ENCODE assay signal across 35 cellular contexts in the genomic region with DNA sequence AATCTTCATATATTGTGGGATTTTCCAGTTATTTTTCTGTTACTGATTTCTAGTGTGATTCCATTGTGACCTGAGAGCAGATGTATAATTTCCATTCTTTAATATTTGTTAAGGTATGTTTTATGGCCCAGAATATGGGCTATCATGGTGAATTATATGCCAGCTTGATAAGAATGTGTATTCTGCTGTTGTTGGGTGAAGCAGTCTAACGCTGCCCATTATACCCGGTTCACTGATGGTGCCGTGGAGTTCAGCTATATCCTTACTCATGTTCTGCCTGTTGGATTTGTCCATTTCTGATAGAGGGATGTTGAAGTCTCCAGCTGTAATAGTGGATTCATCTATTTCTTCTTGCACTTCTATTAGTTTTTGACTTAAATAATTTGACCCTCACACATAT.
"Had no signal": no experiment of that assay in that cellular context is flagged by ENCODE, and none has a peak within 500 bp of the region (broad histone marks: within the 10 kb centered on the region; RNA-seq: fewer than 3 reads in every experiment).

No MANE protein-coding gene starts in this region.

- H3K9ac ChIP-seq: KMS-11 had no signal

- H3K27me3 ChIP-seq: MG63 had no signal

- H3K27ac ChIP-seq: KMS-11 had no signal

- H3K4me3 ChIP-seq: MG63 had no signal

- H3K36me3 ChIP-seq: MG63 had no signal

- H3K9me3 ChIP-seq: MG63 had no signal

- H3K4me2 ChIP-seq: KMS-11 had no signal

- DNase-seq: Karpas-422, Kasumi-1, KBM-7, KG1, MG63, MM.1S, MV-4-11, NCI-H1048, NCI-H1092, NCI-H1092 treated with DMSO at 0.1 percent for 48 hours, NCI-H1105, NCI-H1105 treated with DMSO at 0.1 percent for 48 hours, NCI-H1417, NCI-H1417 treated with DMSO at 0.1 percent for 48 hours, NCI-H1436, NCI-H1436 treated with DMSO at 0.1 percent for 48 hours, NCI-H146, NCI-H1694, NCI-H1694 treated with DMSO at 0.1 percent for 48 hours, NCI-H187, NCI-H187 treated with DMSO at 0.1 percent for 48 hours, NCI-H1930, NCI-H2029, NCI-H2029 treated with DMSO at 0.1 percent for 48 hours, NCI-H2081, NCI-H2081 treated with DMSO at 0.1 percent for 48 hours, NCI-H2107, NCI-H2171, NCI-H2171 treated with DMSO at 0.1 percent for 48 hours, NCI-H2227 treated with DMSO at 0.1 percent for 48 hours, NCI-H226, NCI-H345, NCI-H446, NCI-H446 treated with DMSO at 0.1 percent for 48 hours had no signal
